In genomic region chr12:89707623-89707991, GRCh38 we compare ENCODE assay signal across 8 cellular contexts. TPM values are rescaled to one million over a fixed set of nuclear protein-coding genes. Genes with fewer than 3 reads are reported as not detected.
A peak's percentile ranks its signal among the peaks of the same experiment; 100 is the strongest.
DNase-seq lines count a peak whose midpoint lies in the region; ATAC-seq and TF ChIP-seq lines count a peak whose summit lies in the region.

No MANE protein-coding gene starts in this region.

- H3K4me3 ChIP-seq in A673 (ENCODE audit: low read depth, low read length, poor library complexity, severe bottlenecking) = peak overlapping the region; percentile 89
- H3K4me3 ChIP-seq in endodermal cell (ENCODE audit: low read length) = peak overlapping the region; percentile 87
- peak overlapping the region; percentile 86 for H3K4me3 ChIP-seq in mucosa of stomach (ENCODE audit: low read length)

- DNase-seq in A673 (ENCODE audit: low spot score) (no peak), HEK293T (ENCODE audit: extremely low spot score) (peak; percentile 31), activated B cell treated with CpG ODN at 0.5 μM for 24 hours (peak; percentile 34), endodermal cell (peak; percentile 88), ureter (ENCODE audit: low spot score) (peak; percentile 46), omental fat pad (ENCODE audit: low spot score) (no peak), SHP77 treated with DMSO at 0.1 percent for 48 hours (lab: John Stamatoyannopoulos, UW) (no peak)

- BruUV-seq in A673 (replicated peaks; lab: Mats Ljungman, UMichigan) = no TSS peak

- peak overlapping the region; percentile 93 for H3K27ac Mint-ChIP-seq in activated B cell treated with CpG ODN at 0.5 μM for 24 hours
- H3K27ac Mint-ChIP-seq in endodermal cell = peak overlapping the region; percentile 90

- POLR2A ChIA-PET in A673 (lab: Charles Lee; ENCODE audit: low non-redundant PET) = no interaction called here
- POLR2A ChIA-PET in HEK293T (lab: Yijun Ruan, JAX) = interaction anchor here (1.0 to 1.5 kb wide), 2 partner anchors 13 to 177 kb away, joined by 3 read pairs; no protein-coding TSS in a partner anchor
- POLR2A ChIA-PET in activated B cell treated with CpG ODN at 0.5 μM for 24 hours (lab: Charles Lee) = interaction anchor here (1.1 to 5.2 kb wide), 19 partner anchors 12 to 306 kb away, joined by 3 to 115 read pairs (median 27); no protein-coding TSS in a partner anchor

- H3K27me3 Mint-ChIP-seq in activated B cell treated with CpG ODN at 0.5 μM for 24 hours (no peaks in the 10 kb centered on the region), endodermal cell (ENCODE audit: insufficient read depth) (peaks cover 43% of the 10 kb centered on the region)

- intact Hi-C loops in A673 (cut with micrococcal nuclease; ENCODE audit: unreplicated experiment) (loop anchor here (5.0 to 10.0 kb wide), 3 partner anchors 165 to 1147 kb away; no protein-coding TSS in a partner anchor), activated B cell treated with CpG ODN at 0.5 μM for 24 hours (cut with micrococcal nuclease) (loop anchor here (2.0 to 5.0 kb wide), 3 partner anchors 43 to 545 kb away; partner anchors contain the start of gene DUSP6)

- no peaks in the 10 kb centered on the region for H3K27me3 ChIP-seq in A673 (replicated peaks; ENCODE audit: insufficient read depth, low read depth, low read length, poor library complexity)
- peaks cover 11% of the 10 kb centered on the region for H3K27me3 ChIP-seq in endodermal cell (ENCODE audit: control insufficient read depth, insufficient read depth, low read length, poor library complexity, severe bottlenecking)
- no peaks in the 10 kb centered on the region for H3K27me3 ChIP-seq in mucosa of stomach (ENCODE audit: control insufficient read depth, insufficient read depth, low read length)

- H3K9ac ChIP-seq in endodermal cell (ENCODE audit: extremely low read depth, low read length, poor library complexity, severe bottlenecking) (peak overlapping the region; percentile 72), mucosa of stomach (ENCODE audit: low read length) (peak overlapping the region; percentile 91)

- 0% methylated on average over 5 to 19 of the region's 19 CpGs for WGBS in endodermal cell (ENCODE audit: insufficient coverage in 1 of 2, insufficient read length in 1 of 2), 2 experiments

- peak overlapping the region; percentile 96 for H3K4me3 Mint-ChIP-seq in activated B cell treated with CpG ODN at 0.5 μM for 24 hours
- H3K4me3 Mint-ChIP-seq in endodermal cell = peak overlapping the region; percentile 81

- H3K27ac ChIP-seq in A673 (ENCODE audit: low read depth, low read length, poor library complexity, severe bottlenecking) = peak overlapping the region; percentile 96
- H3K27ac ChIP-seq in endodermal cell (ENCODE audit: low read depth, low read length) = no peak overlapping the region

- H3K9me3 Mint-ChIP-seq in activated B cell treated with CpG ODN at 0.5 μM for 24 hours (no peaks in the 10 kb centered on the region), endodermal cell (no peaks in the 10 kb centered on the region)

- H3K36me3 ChIP-seq in A673 (ENCODE audit: insufficient read depth, low read length, poor library complexity, severe bottlenecking) = no peaks in the 10 kb centered on the region
- no peaks in the 10 kb centered on the region for H3K36me3 ChIP-seq in endodermal cell (ENCODE audit: control insufficient read depth, insufficient read depth, low read length)
- no peaks in the 10 kb centered on the region for H3K36me3 ChIP-seq in mucosa of stomach (ENCODE audit: control insufficient read depth, insufficient read depth, low read length)

- H3K4me1 Mint-ChIP-seq in activated B cell treated with CpG ODN at 0.5 μM for 24 hours = peaks cover 56% of the 10 kb centered on the region
- peaks cover 21% of the 10 kb centered on the region for H3K4me1 Mint-ChIP-seq in endodermal cell

- H3K36me3 Mint-ChIP-seq in activated B cell treated with CpG ODN at 0.5 μM for 24 hours (ENCODE audit: low read depth) (peaks cover 24% of the 10 kb centered on the region), endodermal cell (ENCODE audit: low read depth) (no peaks in the 10 kb centered on the region)

- ATAC-seq in activated B cell treated with CpG ODN at 0.5 μM for 24 hours (ENCODE audit: low read depth) (no peak), omental fat pad (ENCODE audit: low FRiP score) (no peak)

- TF ChIP-seq CTCF in A673 (conservative IDR thresholded peaks at IDR 0.05; ENCODE audit: low read depth, low read length) (no peak), activated B cell treated with CpG ODN at 0.5 μM for 24 hours (IDR thresholded peaks at IDR 0.05) (no peak), endodermal cell (conservative IDR thresholded peaks at IDR 0.05) (peak; percentile 39), omental fat pad (IDR thresholded peaks at IDR 0.05) (no peak)

- CTCF ChIA-PET in A673 (lab: Charles Lee) = no interaction called here
- CTCF ChIA-PET in HEK293T (lab: Yijun Ruan, JAX) = no interaction called here
- CTCF ChIA-PET in activated B cell treated with CpG ODN at 0.5 μM for 24 hours (lab: Charles Lee) = interaction anchor here (1.5 to 1.8 kb wide), 4 partner anchors 95 to 546 kb away, joined by 3 to 15 read pairs (median 5); no protein-coding TSS in a partner anchor

- no peaks in the 10 kb centered on the region for H3K9me3 ChIP-seq in A673 (ENCODE audit: low read depth, low read length, poor library complexity, severe bottlenecking)
- H3K9me3 ChIP-seq in endodermal cell (ENCODE audit: control insufficient read depth, low read length) = no peaks in the 10 kb centered on the region
- no peaks in the 10 kb centered on the region for H3K9me3 ChIP-seq in mucosa of stomach (ENCODE audit: control insufficient read depth, low read length)

- H3K4me1 ChIP-seq in A673 (ENCODE audit: insufficient read depth, low read length, poor library complexity, severe bottlenecking) (peaks cover 17% of the 10 kb centered on the region), endodermal cell (ENCODE audit: control insufficient read depth, insufficient read depth, low read length) (no peaks in the 10 kb centered on the region), mucosa of stomach (ENCODE audit: control insufficient read depth, insufficient read depth, low read length) (no peaks in the 10 kb centered on the region)

TF ChIP-seq in HEK293T, 16 proteins besides CTCF, POLR2A, EP300 and RAD21:
- TF ChIP-seq FOXA1 (IDR thresholded peaks at IDR 0.05) (no peak), SUZ12 (IDR thresholded peaks at IDR 0.05) (no peak), ELF4 (IDR thresholded peaks at IDR 0.05) (no peak), ZNF384 (IDR thresholded peaks at IDR 0.05) (no peak), SP1 (IDR thresholded peaks at IDR 0.05) (no peak), FOXK2 (IDR thresholded peaks at IDR 0.05) (no peak), PKNOX1 (IDR thresholded peaks at IDR 0.05) (no peak), BHLHE40 (IDR thresholded peaks at IDR 0.05; ENCODE audit: borderline replicate concordance) (no peak), LEF1 (IDR thresholded peaks at IDR 0.05; ENCODE audit: borderline replicate concordance) (no peak), L3MBTL2 (conservative IDR thresholded peaks at IDR 0.05) (no peak), TARDBP (IDR thresholded peaks at IDR 0.05) (no peak), NFRKB (IDR thresholded peaks at IDR 0.05) (no peak), HDGF (IDR thresholded peaks at IDR 0.05; ENCODE audit: borderline replicate concordance) (no peak), ARNT (IDR thresholded peaks at IDR 0.05) (no peak), FOXM1 (IDR thresholded peaks at IDR 0.05; ENCODE audit: borderline replicate concordance) (no peak), CTBP1 (IDR thresholded peaks at IDR 0.05; ENCODE audit: borderline replicate concordance) (no peak)
TF ChIP-seq in HEK293T: peak in this region for 0.

RNA-seq across cellular contexts. Expression of gene ATP2B1, which starts 1.0 kb away (rescaled TPM):
- total RNA-seq in A673 (2021) (37.0 and 44.2 TPM in 2 replicates), activated B cell treated with CpG ODN at 0.5 μM for 24 hours (110 and 136 TPM in 2 replicates), endodermal cell (10 to 100 TPM; 66.7 to 81.9 TPM), ureter (72.1 TPM), omental fat pad (100 to 1,000 TPM in 1 of 4 donors, 10 to 100 TPM in 3; 29.5 to 116 (median 68.4) TPM)
- 48.3 TPM for polyA plus RNA-seq in endodermal cell (2013, experiment 1 of 2)
- polyA plus RNA-seq in endodermal cell (2013, experiment 2 of 2) = 47.7 TPM

Comparison
In these comparisons a context has a peak if more than half of its experiments do, and no peak if none do; other contexts are left out.
1. DNase-seq: peak in HEK293T (single experiment), activated B cell treated with CpG ODN at 0.5 μM for 24 hours (single experiment), endodermal cell (single experiment) and ureter (single experiment); none in A673 (single experiment), omental fat pad (single experiment) and SHP77 treated with DMSO at 0.1 percent for 48 hours (single experiment).
2. Peak in every context shown above with its lines, with median percentiles within 50 percentile points of each other: H3K4me3 ChIP-seq.